Comparison of ENCODE assay signal across 25 cellular contexts in the genomic region with DNA sequence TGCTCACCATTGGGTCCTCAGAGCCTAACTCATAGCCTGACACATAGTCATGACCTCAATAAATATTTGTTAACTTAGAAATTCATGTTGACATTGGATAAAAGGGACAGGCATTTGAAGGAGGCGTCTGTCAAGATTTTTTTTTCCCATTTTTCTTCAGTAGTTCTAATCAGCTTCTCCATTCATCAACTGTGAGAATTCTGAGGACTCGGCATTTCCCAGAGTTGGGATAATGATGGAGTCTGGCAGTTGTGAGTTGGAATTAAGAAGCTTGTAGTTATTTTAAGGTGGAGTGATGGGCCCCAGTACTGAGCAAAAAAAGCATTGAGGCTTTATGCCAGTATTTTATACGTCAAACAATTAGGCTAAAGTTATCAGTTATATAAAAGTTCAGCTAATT. TPM values are rescaled to one million over a fixed set of nuclear protein-coding genes. Genes with fewer than 3 reads are reported as not detected.
DNase-seq lines count a peak whose midpoint lies in the region; ATAC-seq and TF ChIP-seq lines count a peak whose summit lies in the region.
"Had no signal": no experiment of that assay in that cellular context is flagged by ENCODE, and none has a peak within 500 bp of the region (broad histone marks: within the 10 kb centered on the region; RNA-seq: fewer than 3 reads in every experiment).

No MANE protein-coding gene starts in this region.

- H3K79me1 ChIP-seq in mesendoderm (ENCODE audit: low read length): peaks cover 3% of the 10 kb centered on the region

- no peak overlapping the region for H2AFZ ChIP-seq in smooth muscle cell (ENCODE audit: low read depth)

- H3K27ac Mint-ChIP-seq in HFFc6 (peak overlapping the region; percentile 78), WTC11 (no peak overlapping the region)
- H3K27ac Mint-ChIP-seq: activated B cell treated with CpG ODN at 0.5 μM for 24 hours; activated CD4-positive, alpha-beta memory T cell treated with anti-CD3 and anti-CD28 coated beads for 36 hours; activated naive CD8-positive, alpha-beta T cell treated with anti-CD3 and anti-CD28 coated beads, Interleukin-2, amount 50 U/mL, for 24 hours; CD8-positive, alpha-beta T cell; dendritic cell treated with granulocyte-macrophage colony-stimulating factor and Interleukin-4, amounts not matched to agents 40 ng/mL and 50 ng/mL, for 4 days; T-helper 2 cell treated with Interferon-gamma antibody and Interleukin-4, amounts not matched to agents 5 μg/mL and 100 μg/mL, for 36 hours had no signal

- no peak overlapping the region for H4K8ac ChIP-seq in mesendoderm (ENCODE audit: low read depth, low read length)

- peaks cover 27% of the 10 kb centered on the region for H3K4me1 ChIP-seq in mesendoderm (ENCODE audit: control insufficient read depth, low read depth, low read length)
- peaks cover 43% of the 10 kb centered on the region for H3K4me1 ChIP-seq in smooth muscle cell (ENCODE audit: low read depth)

- H3K36me3 ChIP-seq in mesendoderm (ENCODE audit: control insufficient read depth, insufficient read depth, low read length): no peaks in the 10 kb centered on the region
- H3K36me3 ChIP-seq in smooth muscle cell (ENCODE audit: low read depth): no peaks in the 10 kb centered on the region
- H3K36me3 ChIP-seq: prostate gland had no signal

- H3K4me1 Mint-ChIP-seq in HFFc6 (ENCODE audit: low read depth): peaks cover 70% of the 10 kb centered on the region
- peaks cover 76% of the 10 kb centered on the region for H3K4me1 Mint-ChIP-seq in WTC11

- no peak overlapping the region for H3K27ac ChIP-seq in mesendoderm (ENCODE audit: low read depth, low read length)
- peak overlapping the region; percentile 78 for H3K27ac ChIP-seq in smooth muscle cell (ENCODE audit: low read depth)
- H3K27ac ChIP-seq: prostate gland had no signal

- H2AK5ac ChIP-seq in mesendoderm (ENCODE audit: low read length): no peak overlapping the region

- H3K79me2 ChIP-seq in mesendoderm (ENCODE audit: control insufficient read depth, insufficient read depth, low read length) (peaks cover 93% of the 10 kb centered on the region), smooth muscle cell (ENCODE audit: low read depth) (peaks cover 93% of the 10 kb centered on the region)

- POLR2A ChIA-PET in WTC11 (lab: Charles Lee): no interaction called here

- peaks cover 5% of the 10 kb centered on the region for H3F3A ChIP-seq in smooth muscle cell (ENCODE audit: low read depth)

- H3K27me3 ChIP-seq in mesendoderm (ENCODE audit: insufficient read depth, low read length, poor library complexity) (no peaks in the 10 kb centered on the region), smooth muscle cell (ENCODE audit: low read depth) (no peaks in the 10 kb centered on the region)

- H3K4ac ChIP-seq in mesendoderm (ENCODE audit: low read depth, low read length): no peak overlapping the region

- H3K36me3 Mint-ChIP-seq in HFFc6 (ENCODE audit: low read depth): peaks cover 11% of the 10 kb centered on the region
- H3K36me3 Mint-ChIP-seq in WTC11: peaks cover 2% of the 10 kb centered on the region; the same call in 1 of the 2 replicates
- H3K36me3 Mint-ChIP-seq: activated CD4-positive, alpha-beta memory T cell treated with anti-CD3 and anti-CD28 coated beads for 36 hours had no signal

- CTCF ChIA-PET in WTC11 (lab: Charles Lee): interaction anchor here (1.1 to 1.3 kb wide), 3 partner anchors 13 to 153 kb away, joined by 3 read pairs; no protein-coding TSS in a partner anchor

- no peak overlapping the region for H2BK5ac ChIP-seq in mesendoderm (ENCODE audit: low read length)

- no peaks in the 10 kb centered on the region for H3K9me3 Mint-ChIP-seq in HFFc6
- no peaks in the 10 kb centered on the region for H3K9me3 Mint-ChIP-seq in WTC11
- H3K9me3 Mint-ChIP-seq: activated B cell treated with CpG ODN at 0.5 μM for 24 hours; activated CD4-positive, alpha-beta memory T cell treated with anti-CD3 and anti-CD28 coated beads for 36 hours; activated naive CD8-positive, alpha-beta T cell treated with anti-CD3 and anti-CD28 coated beads, Interleukin-2, amount 50 U/mL, for 24 hours; CD8-positive, alpha-beta T cell; dendritic cell treated with granulocyte-macrophage colony-stimulating factor and Interleukin-4, amounts not matched to agents 40 ng/mL and 50 ng/mL, for 4 days; neural crest cell; T-helper 2 cell treated with Interferon-gamma antibody and Interleukin-4, amounts not matched to agents 5 μg/mL and 100 μg/mL, for 36 hours had no signal

- H3K23ac ChIP-seq in mesendoderm (ENCODE audit: low read length): no peak overlapping the region

- no peaks in the 10 kb centered on the region; the same call in 1 of the 2 replicates for H3K27me3 Mint-ChIP-seq in HFFc6 (ENCODE audit: insufficient read depth)
- no peaks in the 10 kb centered on the region; the same call in 1 of the 2 replicates for H3K27me3 Mint-ChIP-seq in WTC11 (ENCODE audit: low read depth)

- no peak overlapping the region for H2BK15ac ChIP-seq in mesendoderm (replicated peaks; ENCODE audit: low read depth)

- H3K18ac ChIP-seq in mesendoderm (ENCODE audit: low read length): peak overlapping the region; percentile 0

- H3K56ac ChIP-seq in mesendoderm (ENCODE audit: low read length): no peak overlapping the region

- ATAC-seq in WTC11 (no peak), HG02884 (IDR thresholded peaks at IDR 0.05; ENCODE audit: unreplicated experiment) (no peak)
- ATAC-seq: activated naive CD8-positive, alpha-beta T cell treated with anti-CD3 and anti-CD28 coated beads, Interleukin-2, amount 50 U/mL, for 24 hours; CD8-positive, alpha-beta T cell; left lobe of liver; SK-N-SH treated with all-trans-retinoic acid at 6 μM for 48 hours; stimulated activated naive CD8-positive, alpha-beta T cell treated with anti-CD3 and anti-CD28 coated beads, Interleukin-15, Interleukin-2, amounts not matched to agents 100 U/mL and 50 U/mL, for 24 hours had no signal

- no peak overlapping the region for H3K4me3 ChIP-seq in mesendoderm (ENCODE audit: low read length)
- H3K4me3 ChIP-seq in smooth muscle cell: no peak overlapping the region
- H3K4me3 ChIP-seq: prostate gland had no signal

- H3K9ac ChIP-seq in mesendoderm (ENCODE audit: low read length) (peak overlapping the region; percentile 1), smooth muscle cell (ENCODE audit: low read depth) (no peak overlapping the region)

- H3K4me2 ChIP-seq in mesendoderm (ENCODE audit: low read length): no peak overlapping the region
- peak overlapping the region; percentile 98 for H3K4me2 ChIP-seq in smooth muscle cell

- DNase-seq in HFFc6 (no peak), WTC11 (ENCODE audit: low spot score) (no peak), mesendoderm (no peak), smooth muscle cell (lab: John Stamatoyannopoulos, UW; ENCODE audit: unreplicated experiment) (no peak), NCI-H1694 (lab: John Stamatoyannopoulos, UW) (no peak)
- DNase-seq in activated CD8-positive, alpha-beta memory T cell treated with anti-CD3 and anti-CD28 coated beads for 24 hours: no peak
- DNase-seq: activated B cell treated with CpG ODN at 0.5 μM for 24 hours; activated CD4-positive, alpha-beta memory T cell treated with anti-CD3 and anti-CD28 coated beads for 36 hours; activated effector memory CD4-positive, alpha-beta T cell treated with anti-CD3 and anti-CD28 coated beads, Interleukin-2, amount 50 U/mL, for 16 hours; activated naive CD8-positive, alpha-beta T cell treated with anti-CD3 and anti-CD28 coated beads, Interleukin-2, amount 50 U/mL, for 24 hours; AML-193; CD8-positive, alpha-beta T cell; head of caudate nucleus; NCI-H1105 treated with DMSO at 0.1 percent for 48 hours; NCI-H446 treated with DMSO at 0.1 percent for 48 hours; RPMI8226; stimulated activated CD4-positive, alpha-beta T cell treated with anti-CD3 and anti-CD28 coated beads, Interleukin-4, amount 100 ng/mL, for 4 hours; stimulated activated naive CD8-positive, alpha-beta T cell treated with anti-CD3 and anti-CD28 coated beads, Interleukin-15, Interleukin-2, amounts not matched to agents 100 U/mL and 50 U/mL, for 24 hours had no signal

- H3K9me3 ChIP-seq in smooth muscle cell (replicated peaks; ENCODE audit: low read depth): no peaks in the 10 kb centered on the region
- H3K9me3 ChIP-seq: prostate gland had no signal

- TF ChIP-seq CTCF in HFFc6 (IDR thresholded peaks at IDR 0.05) (no peak), WTC11 (IDR thresholded peaks at IDR 0.05) (no peak), smooth muscle cell (IDR thresholded peaks at IDR 0.05; ENCODE audit: borderline replicate concordance, insufficient read depth, poor library complexity, severe bottlenecking) (no peak)

- no peak overlapping the region for H2BK120ac ChIP-seq in mesendoderm (ENCODE audit: low read depth, low read length)

- no peak overlapping the region for H4K5ac ChIP-seq in mesendoderm (ENCODE audit: low read length)

- no CpG with 5 or more reads among the region's 3 CpGs for WGBS in mesendoderm (ENCODE audit: extremely low coverage, insufficient coverage, low lambda C conversion rate)
- WGBS in smooth muscle cell (ENCODE audit: low lambda C conversion rate): 54% methylated on average over 3 of the region's 3 CpGs

- H3K4me3 Mint-ChIP-seq in HFFc6 (peak overlapping the region; percentile 66), WTC11 (peak overlapping the region; percentile 51)
- H3K4me3 Mint-ChIP-seq: activated B cell treated with CpG ODN at 0.5 μM for 24 hours; activated CD4-positive, alpha-beta memory T cell treated with anti-CD3 and anti-CD28 coated beads for 36 hours; activated naive CD8-positive, alpha-beta T cell treated with anti-CD3 and anti-CD28 coated beads, Interleukin-2, amount 50 U/mL, for 24 hours; CD8-positive, alpha-beta T cell; dendritic cell treated with granulocyte-macrophage colony-stimulating factor and Interleukin-4, amounts not matched to agents 40 ng/mL and 50 ng/mL, for 4 days; T-helper 2 cell treated with Interferon-gamma antibody and Interleukin-4, amounts not matched to agents 5 μg/mL and 100 μg/mL, for 36 hours had no signal

- H4K20me1 ChIP-seq in smooth muscle cell (ENCODE audit: low read depth): peaks cover 77% of the 10 kb centered on the region

TF ChIP-seq in WTC11, 78 proteins besides CTCF, POLR2A, EP300 and RAD21 (continues in another document):
- no peak for TF ChIP-seq USF1 (CRISPR knock-in tag; IDR thresholded peaks at IDR 0.05)

RNA-seq across cellular contexts. Expression of gene SPATS2L, which starts 4.6 kb away (rescaled TPM):
- total RNA-seq in HFFc6 (2021; fragmentation: NEBNext Ultra II Directional; extraction: Animal tissue kit (Norgen Biotek cat#: 25700)): 100 to 1,000 TPM; 146 to 205 (median 198) TPM
- total RNA-seq in WTC11 (2021) (103 to 112 TPM (median 111 TPM) in 3 replicates), smooth muscle cell (314 and 356 TPM in 2 replicates)
- 474 TPM for polyA plus RNA-seq in mesendoderm (2013, experiment 1 of 2)
- 470 TPM for polyA plus RNA-seq in mesendoderm (2013, experiment 2 of 2)
- polyA plus RNA-seq in smooth muscle cell: 394 and 432 TPM in 2 replicates
